Comparison of ENCODE assay signal across 19 cellular contexts in genomic region chr5:89105836-89106235, GRCh38.
"Had no signal": no experiment of that assay in that cellular context is flagged by ENCODE, and none has a peak within 500 bp of the region (broad histone marks: within the 10 kb centered on the region; RNA-seq: fewer than 3 reads in every experiment).

No MANE protein-coding gene starts in this region.

- H3K27me3 ChIP-seq: cardiac muscle cell, dorsolateral prefrontal cortex, heart right ventricle, upper lobe of left lung had no signal

- H3K27ac ChIP-seq: cardiac muscle cell, dorsolateral prefrontal cortex, heart right ventricle, upper lobe of left lung, VCaP had no signal

- H3K9me3 ChIP-seq: upper lobe of left lung had no signal

- H3K36me3 ChIP-seq: cardiac muscle cell, heart right ventricle, upper lobe of left lung had no signal

- DNase-seq: activated CD4-positive, alpha-beta T cell treated with anti-CD3 and anti-CD28 coated beads for 1 hour; activated CD4-positive, alpha-beta T cell treated with anti-CD3 and anti-CD28 coated beads, Interleukin-2, amount 50 U/mL, for 4 hours; activated naive CD4-positive, alpha-beta T cell treated with Interleukin-2 at 50 U/mL for 16 hours; activated naive CD8-positive, alpha-beta T cell treated with anti-CD3 and anti-CD28 coated beads, Interleukin-2, amount 50 U/mL, for 24 hours; activated T-cell treated with anti-CD3 and anti-CD28 coated beads for 4 hours; aorta; dorsolateral prefrontal cortex; foreskin melanocyte; heart right ventricle; nucleus accumbens; stimulated activated CD4-positive, alpha-beta T cell treated with anti-CD3 and anti-CD28 coated beads, Interleukin-2, amount 100 ng/mL, for 48 hours; stimulated activated naive CD8-positive, alpha-beta T cell treated with anti-CD3 and anti-CD28 coated beads, Interleukin-15, Interleukin-2, amounts not matched to agents 100 U/mL and 50 U/mL, for 24 hours; T1000; upper lobe of left lung had no signal

- H3K4me3 ChIP-seq: cardiac muscle cell, dorsolateral prefrontal cortex, heart right ventricle, upper lobe of left lung had no signal

- FAIRE-seq: islet of Langerhans had no signal

- H3K27ac Mint-ChIP-seq: activated naive CD8-positive, alpha-beta T cell treated with anti-CD3 and anti-CD28 coated beads, Interleukin-2, amount 50 U/mL, for 24 hours; activated T-helper 17 cell treated with anti-CD3 and anti-CD28 coated beads, Interleukin-2, amount 50 U/mL, for 72 hours; nephron had no signal

- H3K9me3 Mint-ChIP-seq: activated naive CD8-positive, alpha-beta T cell treated with anti-CD3 and anti-CD28 coated beads, Interleukin-2, amount 50 U/mL, for 24 hours had no signal

- H3K4me1 ChIP-seq: heart right ventricle, upper lobe of left lung had no signal

- H3K27me3 Mint-ChIP-seq: activated naive CD8-positive, alpha-beta T cell treated with anti-CD3 and anti-CD28 coated beads, Interleukin-2, amount 50 U/mL, for 24 hours; activated T-helper 17 cell treated with anti-CD3 and anti-CD28 coated beads, Interleukin-2, amount 50 U/mL, for 72 hours had no signal

- H3K4me1 Mint-ChIP-seq: activated naive CD8-positive, alpha-beta T cell treated with anti-CD3 and anti-CD28 coated beads, Interleukin-2, amount 50 U/mL, for 24 hours; activated T-helper 17 cell treated with anti-CD3 and anti-CD28 coated beads, Interleukin-2, amount 50 U/mL, for 72 hours; nephron had no signal

- H3K4me3 Mint-ChIP-seq: activated naive CD8-positive, alpha-beta T cell treated with anti-CD3 and anti-CD28 coated beads, Interleukin-2, amount 50 U/mL, for 24 hours; activated T-helper 17 cell treated with anti-CD3 and anti-CD28 coated beads, Interleukin-2, amount 50 U/mL, for 72 hours; nephron had no signal
